ENCODE assay signal across 17 cellular contexts in the genomic region with DNA sequence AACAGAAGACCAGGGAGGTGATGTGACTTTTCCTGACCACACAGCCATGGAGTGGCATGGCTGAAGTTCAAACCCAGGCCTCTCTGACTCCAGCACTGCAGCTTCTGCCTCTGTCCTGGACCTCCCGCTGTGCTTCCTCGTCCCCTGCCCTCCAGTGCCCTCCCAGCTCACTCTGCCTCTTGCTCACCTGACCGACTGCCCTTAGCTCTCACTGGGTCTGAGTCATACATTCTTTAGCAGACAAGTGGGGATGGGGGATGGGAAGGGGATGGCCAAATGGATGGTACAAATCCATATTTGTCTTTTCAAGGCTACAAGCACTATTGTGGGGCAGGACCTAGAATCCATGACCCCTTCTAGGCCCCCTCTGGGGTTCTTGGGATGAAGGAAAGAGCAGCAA. TPM values are rescaled to one million over a fixed set of nuclear protein-coding genes. Genes with fewer than 3 reads are reported as not detected.
A peak's percentile ranks its signal among the peaks of the same experiment; 100 is the strongest.
DNase-seq lines count a peak whose midpoint lies in the region; ATAC-seq and TF ChIP-seq lines count a peak whose summit lies in the region.
"Had no signal": no experiment of that assay in that cellular context is flagged by ENCODE, and none has a peak within 500 bp of the region (broad histone marks: within the 10 kb centered on the region; RNA-seq: fewer than 3 reads in every experiment).

No MANE protein-coding gene starts in this region.

- no peak overlapping the region for H3K4me3 ChIP-seq in endodermal cell (ENCODE audit: low read length)
- H3K4me3 ChIP-seq in lower lobe of right lung, result no peak overlapping the region
- H3K4me3 ChIP-seq: esophagus squamous epithelium, skin epidermis had no signal

- ATAC-seq in lower lobe of right lung (peak; percentile 66 to 76), HG02763 (IDR thresholded peaks at IDR 0.05; ENCODE audit: unreplicated experiment) (no peak)

- H3K36me3 Mint-ChIP-seq in endodermal cell (ENCODE audit: low read depth), result peaks cover 4% of the 10 kb centered on the region
- H3K36me3 Mint-ChIP-seq: immature natural killer cell, type B pancreatic cell had no signal

- H3K27ac ChIP-seq in endodermal cell (ENCODE audit: low read depth, low read length) (no peak overlapping the region), lower lobe of right lung (no peak overlapping the region)
- H3K27ac ChIP-seq: esophagus squamous epithelium, skin epidermis had no signal

- H3K36me3 ChIP-seq in endodermal cell (ENCODE audit: control insufficient read depth, insufficient read depth, low read length) (no peaks in the 10 kb centered on the region), lower lobe of right lung (no peaks in the 10 kb centered on the region)

- no peaks in the 10 kb centered on the region for H3K9me3 Mint-ChIP-seq in endodermal cell
- H3K9me3 Mint-ChIP-seq: activated CD4-positive, alpha-beta T cell treated with anti-CD3 and anti-CD28 coated beads, Interleukin-2, amount 10 ng/mL, durations not matched to agents 24 days and 14 days; immature natural killer cell; nephron had no signal

- H3K27me3 Mint-ChIP-seq in endodermal cell (ENCODE audit: insufficient read depth), result no peaks in the 10 kb centered on the region
- H3K27me3 Mint-ChIP-seq: activated CD4-positive, alpha-beta T cell treated with anti-CD3 and anti-CD28 coated beads, Interleukin-2, amount 10 ng/mL, durations not matched to agents 24 days and 14 days; type B pancreatic cell had no signal

- DNase-seq in DMS53 (lab: John Stamatoyannopoulos, UW) (peak; percentile 79), LoVo (ENCODE audit: low spot score) (peak; percentile 18), endodermal cell (peak; percentile 91), lower lobe of right lung (no peak), NCI-H345 treated with DMSO at 0.1 percent for 48 hours (lab: John Stamatoyannopoulos, UW; ENCODE audit: unreplicated experiment) (no peak), DMS153 treated with DMSO at 0.1 percent for 48 hours (lab: John Stamatoyannopoulos, UW; ENCODE audit: unreplicated experiment) (no peak), AG08395 (ENCODE audit: low spot score) (no peak)
- DNase-seq: activated CD4-positive, alpha-beta T cell treated with anti-CD3 and anti-CD28 coated beads, Interleukin-2, amount 10 ng/mL, durations not matched to agents 24 days and 14 days; caudate nucleus; esophagus squamous epithelium; immature natural killer cell; NCI-H1417; NCI-H524 treated with DMSO at 0.1 percent for 48 hours had no signal

- H3K27me3 ChIP-seq in endodermal cell (ENCODE audit: control insufficient read depth, insufficient read depth, low read length, poor library complexity, severe bottlenecking) (no peaks in the 10 kb centered on the region), lower lobe of right lung (ENCODE audit: low read depth) (no peaks in the 10 kb centered on the region)
- H3K27me3 ChIP-seq: esophagus squamous epithelium had no signal

- H3K9me3 ChIP-seq in endodermal cell (ENCODE audit: control insufficient read depth, low read length), result no peaks in the 10 kb centered on the region
- no peaks in the 10 kb centered on the region for H3K9me3 ChIP-seq in lower lobe of right lung
- H3K9me3 ChIP-seq: esophagus squamous epithelium had no signal

- H3K27ac Mint-ChIP-seq in endodermal cell, result no peak overlapping the region
- H3K27ac Mint-ChIP-seq: activated CD4-positive, alpha-beta T cell treated with anti-CD3 and anti-CD28 coated beads, Interleukin-2, amount 10 ng/mL, durations not matched to agents 24 days and 14 days; immature natural killer cell; nephron; type B pancreatic cell had no signal

- 27 to 59% methylated on average over 2 to 3 of the region's 3 CpGs for WGBS in endodermal cell (ENCODE audit: insufficient coverage in 1 of 2, insufficient read length in 1 of 2), 2 experiments

- TF ChIP-seq CTCF in endodermal cell (conservative IDR thresholded peaks at IDR 0.05) (no peak), lower lobe of right lung (IDR thresholded peaks at IDR 0.05) (no peak)

- no peaks in the 10 kb centered on the region for H3K4me1 ChIP-seq in endodermal cell (ENCODE audit: control insufficient read depth, insufficient read depth, low read length)
- H3K4me1 ChIP-seq in lower lobe of right lung, result no peaks in the 10 kb centered on the region
- H3K4me1 ChIP-seq: esophagus squamous epithelium had no signal

- no peak overlapping the region for H3K9ac ChIP-seq in endodermal cell (ENCODE audit: extremely low read depth, low read length, poor library complexity, severe bottlenecking)

- intact Hi-C loops in lower lobe of right lung (cut with DNase I), result no loop called here

- peaks cover 4% of the 10 kb centered on the region for H3K4me1 Mint-ChIP-seq in endodermal cell
- H3K4me1 Mint-ChIP-seq: activated CD4-positive, alpha-beta T cell treated with anti-CD3 and anti-CD28 coated beads, Interleukin-2, amount 10 ng/mL, durations not matched to agents 24 days and 14 days; immature natural killer cell; nephron had no signal

- H3K4me3 Mint-ChIP-seq in endodermal cell, result no peak overlapping the region
- H3K4me3 Mint-ChIP-seq: activated CD4-positive, alpha-beta T cell treated with anti-CD3 and anti-CD28 coated beads, Interleukin-2, amount 10 ng/mL, durations not matched to agents 24 days and 14 days; immature natural killer cell; nephron; type B pancreatic cell had no signal

RNA-seq across cellular contexts. Expression of a gene that starts 33.0 kb away (rescaled TPM):
- total RNA-seq in endodermal cell (1 to 10 TPM; 1.8 to 2.7 TPM), lower lobe of right lung (12.3 TPM)
- 1.1 TPM for polyA plus RNA-seq in endodermal cell (2013, experiment 1 of 2)
- polyA plus RNA-seq in endodermal cell (2013, experiment 2 of 2), result 1.3 TPM

Comparison
In these comparisons a context has a peak if more than half of its experiments do, and no peak if none do; other contexts are left out.
1. DNase-seq: peak in DMS53 (single experiment), LoVo (single experiment) and endodermal cell (single experiment); none in lower lobe of right lung (single experiment), NCI-H345 treated with DMSO at 0.1 percent for 48 hours (single experiment), DMS153 treated with DMSO at 0.1 percent for 48 hours (single experiment) and AG08395 (single experiment).